Comparison of ENCODE assay signal across 8 cellular contexts in the genomic region with DNA sequence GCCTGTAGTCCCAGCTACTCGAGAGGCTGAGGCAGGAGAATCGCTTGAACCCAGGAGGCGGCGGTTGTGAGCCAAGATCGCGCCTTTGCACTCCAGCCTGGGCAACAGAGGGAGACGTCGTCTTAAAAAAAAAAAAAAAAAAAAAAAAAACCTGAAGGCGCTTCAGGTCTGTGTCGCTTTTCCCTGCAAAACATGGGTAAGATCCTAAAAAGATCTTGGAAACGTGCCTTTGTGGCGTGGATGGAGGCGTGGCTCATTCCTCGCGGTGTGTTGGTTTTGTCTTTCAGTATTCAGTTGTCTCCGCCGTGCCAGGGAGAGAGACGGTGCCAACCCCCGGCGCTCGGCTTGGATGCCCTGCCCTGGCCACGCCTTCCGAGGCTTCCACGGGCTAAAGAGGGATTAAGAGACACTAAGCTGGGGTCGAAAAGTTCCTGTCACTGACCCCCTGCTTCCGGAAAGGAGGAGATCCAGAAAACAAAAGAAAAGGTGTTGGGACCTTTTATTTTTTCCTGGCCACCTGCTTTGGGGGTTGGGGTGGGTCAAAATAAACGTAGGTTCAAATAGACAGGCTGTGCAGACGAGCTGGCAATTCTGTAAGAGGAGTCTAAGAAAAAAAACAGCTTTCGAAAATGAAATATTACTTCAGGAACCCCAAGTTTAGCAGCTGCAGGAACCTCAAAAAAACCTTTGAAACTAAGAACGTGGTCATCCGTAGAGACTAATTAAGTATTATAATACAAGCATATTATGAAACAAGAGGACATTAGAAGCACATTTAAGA. TPM values are rescaled to one million over a fixed set of nuclear protein-coding genes. Genes with fewer than 3 reads are reported as not detected.
DNase-seq lines count a peak whose midpoint lies in the region; ATAC-seq and TF ChIP-seq lines count a peak whose summit lies in the region.

No MANE protein-coding gene starts in this region.

- H3K9ac ChIP-seq in mesendoderm (ENCODE audit: low read length), result peak overlapping the region; percentile 64

- H3K9me3 ChIP-seq in AG04450 (ENCODE audit: control insufficient read depth, insufficient read depth, low read length) (no peaks in the 10 kb centered on the region; the same call in 1 of the 2 replicates), testis (no peaks in the 10 kb centered on the region)

- H3K27me3 ChIP-seq in AG04450 (ENCODE audit: control insufficient read depth, insufficient read depth, low read length) (peaks cover 5% of the 10 kb centered on the region), dorsolateral prefrontal cortex (peaks cover 0 to 14% (median 0%) of the 10 kb centered on the region in 45 donors), mesendoderm (ENCODE audit: insufficient read depth, low read length, poor library complexity) (no peaks in the 10 kb centered on the region), testis (no peaks in the 10 kb centered on the region)

- CTCF ChIA-PET in AG04450 (lab: Charles Lee), result interaction anchor here (0.5 to 0.7 kb wide), 4 partner anchors 40 to 168 kb away, joined by 3 to 11 read pairs (median 5); no protein-coding TSS in a partner anchor

- no peak overlapping the region for H3K4ac ChIP-seq in mesendoderm (ENCODE audit: low read depth, low read length)

- no peaks in the 10 kb centered on the region for H3K79me1 ChIP-seq in mesendoderm (ENCODE audit: low read length)

- H4K8ac ChIP-seq in mesendoderm (ENCODE audit: low read depth, low read length), result no peak overlapping the region

- H3K36me3 ChIP-seq in mesendoderm (ENCODE audit: control insufficient read depth, insufficient read depth, low read length) (no peaks in the 10 kb centered on the region), testis (ENCODE audit: low read depth, missing control alignments) (no peaks in the 10 kb centered on the region)

- no peak overlapping the region for H3K27ac ChIP-seq in AG04450 (ENCODE audit: low read depth, low read length)
- peak overlapping the region in 1 of 59 donors; percentile 8 for H3K27ac ChIP-seq in dorsolateral prefrontal cortex
- H3K27ac ChIP-seq in mesendoderm (ENCODE audit: low read depth, low read length), result no peak overlapping the region
- H3K27ac ChIP-seq in testis, result no peak overlapping the region

- H3K4me3 ChIP-seq in AG04450 (ENCODE audit: low read depth, low read length) (peak overlapping the region; percentile 87), dorsolateral prefrontal cortex (peak overlapping the region; percentile 49 to 92 (median 73)), mesendoderm (ENCODE audit: low read length) (peak overlapping the region; percentile 52), testis (peak overlapping the region; percentile 58 to 72)

- no peak for DNase-seq in AG04450 (ENCODE audit: low read depth, low spot score)
- DNase-seq in NCI-H1092 treated with DMSO at 0.1 percent for 48 hours (lab: John Stamatoyannopoulos, UW), result peak; percentile 16
- DNase-seq in UCSD-AML1 (lab: John Stamatoyannopoulos, UW; ENCODE audit: unreplicated experiment), result peak; percentile 41
- peak in 4 of 10 donors; percentile 6 to 39 (median 16) for DNase-seq in dorsolateral prefrontal cortex
- DNase-seq in mesendoderm, result no peak
- peak; percentile 47 for DNase-seq in testis

- intact Hi-C loops in dorsolateral prefrontal cortex (cut with DNase I) (no loop called here), testis (cut with DNase I; ENCODE audit: low total_unique reads) (no loop called here)

- ATAC-seq in GM18870 (IDR thresholded peaks at IDR 0.05; ENCODE audit: unreplicated experiment) (peak; percentile 18), GM18873 (IDR thresholded peaks at IDR 0.05; ENCODE audit: low FRiP score, unreplicated experiment) (no peak)

- POLR2A ChIA-PET in AG04450 (lab: Yijun Ruan, JAX), result no interaction called here

- H2AK5ac ChIP-seq in mesendoderm (ENCODE audit: low read length), result no peak overlapping the region

- H3K4me1 ChIP-seq in mesendoderm (ENCODE audit: control insufficient read depth, low read depth, low read length) (no peaks in the 10 kb centered on the region), testis (peaks cover 3% of the 10 kb centered on the region)

- no peak for TF ChIP-seq POLR2A in testis (IDR thresholded peaks at IDR 0.05)

- TF ChIP-seq CTCF in AG04450 (IDR thresholded peaks at IDR 0.05; ENCODE audit: low read depth, low read length), result no peak
- TF ChIP-seq CTCF in dorsolateral prefrontal cortex (IDR thresholded peaks at IDR 0.05 in 54 of 56, conservative IDR thresholded peaks at IDR 0.05 in 2 of 56; ENCODE audit: low read depth in 1 of 56, partially characterized antibody in 56 of 56), result no peak
- no peak for TF ChIP-seq CTCF in testis (IDR thresholded peaks at IDR 0.05)

- peak overlapping the region; percentile 98 for H3K4me2 ChIP-seq in mesendoderm (ENCODE audit: low read length)

- H3K18ac ChIP-seq in mesendoderm (ENCODE audit: low read length), result no peak overlapping the region

- H2BK120ac ChIP-seq in mesendoderm (ENCODE audit: low read depth, low read length), result no peak overlapping the region

- WGBS in mesendoderm (ENCODE audit: extremely low coverage, insufficient coverage, low lambda C conversion rate), result no CpG with 5 or more reads among the region's 31 CpGs
- 1 to 3% methylated on average over 31 of the region's 31 CpGs for WGBS in testis, 2 donors

- no peaks in the 10 kb centered on the region for H3K79me2 ChIP-seq in mesendoderm (ENCODE audit: control insufficient read depth, insufficient read depth, low read length)

- H2BK5ac ChIP-seq in mesendoderm (ENCODE audit: low read length), result no peak overlapping the region

- H3K56ac ChIP-seq in mesendoderm (ENCODE audit: low read length), result peak overlapping the region; percentile 84

- H4K5ac ChIP-seq in mesendoderm (ENCODE audit: low read length), result no peak overlapping the region

- no peak overlapping the region for H2BK15ac ChIP-seq in mesendoderm (replicated peaks; ENCODE audit: low read depth)

- no peak overlapping the region for H3K23ac ChIP-seq in mesendoderm (ENCODE audit: low read length)

RNA-seq across cellular contexts. Expression of a gene that starts 1.1 kb away (rescaled TPM):
- polyA plus RNA-seq in AG04450 (2011; rRNA removed), result 8.6 and 9.9 TPM in 2 replicates
- 10.3 and 11.0 TPM in 2 replicates for polyA minus RNA-seq in AG04450 (2011; rRNA and poly(A)+ RNA removed)
- total RNA-seq in dorsolateral prefrontal cortex, result 1 to 10 TPM; 1.5 to 8.0 (median 4.5) TPM
- 14.8 TPM for polyA plus RNA-seq in mesendoderm (2013, experiment 1 of 2)
- 14.8 TPM for polyA plus RNA-seq in mesendoderm (2013, experiment 2 of 2)
- 10 to 100 TPM in 1 of 2 donors, 1 to 10 TPM in 1; 8.0 to 12.9 TPM for total RNA-seq in testis
- polyA plus RNA-seq in testis (ENCODE audit: insufficient read depth, low read depth, low replicate concordance), result 7.8 TPM

Comparison
In these comparisons a context has a peak if more than half of its experiments do, and no peak if none do; other contexts are left out.
1. DNase-seq: peak in NCI-H1092 treated with DMSO at 0.1 percent for 48 hours (single experiment), UCSD-AML1 (single experiment) and testis (single experiment); none in AG04450 (single experiment) and mesendoderm (single experiment).
2. Peak in every context shown above with its lines, with median percentiles within 50 percentile points of each other: H3K4me3 ChIP-seq.